In the genomic region with DNA sequence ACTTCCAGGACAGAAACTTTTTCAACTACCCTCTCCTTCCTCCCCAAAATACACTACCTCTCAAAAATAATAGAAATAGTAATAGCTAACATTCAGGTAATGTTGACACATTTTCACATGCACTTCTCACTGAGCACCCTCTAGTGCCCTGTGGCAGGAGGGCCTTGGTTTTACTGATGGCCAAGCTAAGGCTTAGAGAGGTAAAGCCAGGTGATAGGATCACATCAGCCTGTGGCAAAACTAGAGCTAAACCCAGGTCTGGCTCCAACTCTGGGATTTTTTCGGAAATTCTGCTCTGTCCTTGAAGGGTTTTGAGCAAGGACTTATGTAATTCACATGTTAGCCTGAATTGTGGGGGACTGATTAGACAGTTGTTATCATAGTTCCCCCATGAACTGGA, we compare ENCODE assay signal across 8 cellular contexts. TPM values are rescaled to one million over a fixed set of nuclear protein-coding genes. Genes with fewer than 3 reads are reported as not detected.
DNase-seq lines count a peak whose midpoint lies in the region; ATAC-seq and TF ChIP-seq lines count a peak whose summit lies in the region.

No MANE protein-coding gene starts in this region.

- WGBS in IMR-90 (ENCODE audit: extremely low coverage in 2 of 2, insufficient read length in 1 of 2), 2 experiments, result no CpG with 5 or more reads among the region's 1 CpG

- H2BK5ac ChIP-seq in IMR-90 (ENCODE audit: low read depth, low read length, poor library complexity, severe bottlenecking), result no peak overlapping the region

- intact Hi-C loops in IMR-90 (cut with micrococcal nuclease), result loop anchor here (5.0 kb wide), 1 partner anchor 330 kb away; no protein-coding TSS in a partner anchor

- H2AK5ac ChIP-seq in IMR-90 (ENCODE audit: low read depth, low read length), result no peak overlapping the region

- H3K4me3 Mint-ChIP-seq in CD4-positive, CD25-positive, alpha-beta regulatory T cell, result peak overlapping the region; percentile 91 to 99 (median 98)
- H3K4me3 Mint-ChIP-seq in activated naive CD8-positive, alpha-beta T cell treated with anti-CD3 and anti-CD28 coated beads, Interleukin-2, amount 10 ng/mL, durations not matched to agents 7 days and 5 days, result peak overlapping the region; percentile 94
- peak overlapping the region in 7 of 8 donors; percentile 98 to 100 (median 99) for H3K4me3 Mint-ChIP-seq in naive B cell

- peak overlapping the region; percentile 1 for H2AFZ ChIP-seq in IMR-90 (replicated peaks; ENCODE audit: low read length, poor library complexity)

- H2BK15ac ChIP-seq in IMR-90 (ENCODE audit: low read depth, low read length), result no peak overlapping the region

- DNase-seq in CD4-positive, CD25-positive, alpha-beta regulatory T cell, result peak in 2 of 3 donors; percentile 15 to 18
- DNase-seq in IMR-90 (no peak), naive B cell (no peak), middle frontal gyrus (ENCODE audit: extremely low spot score, low spot score) (no peak)
- no peak for DNase-seq in activated naive CD8-positive, alpha-beta T cell treated with anti-CD3 and anti-CD28 coated beads, Interleukin-2, amount 10 ng/mL, durations not matched to agents 7 days and 5 days

- no peak for ATAC-seq in CD4-positive, CD25-positive, alpha-beta regulatory T cell (ENCODE audit: low read depth in 2 of 2)
- ATAC-seq in IMR-90 (ENCODE audit: low read depth), result no peak
- ATAC-seq in activated naive CD8-positive, alpha-beta T cell treated with anti-CD3 and anti-CD28 coated beads, Interleukin-2, amount 10 ng/mL, durations not matched to agents 7 days and 5 days (ENCODE audit: low read depth), result no peak
- ATAC-seq in naive B cell (ENCODE audit: low read depth in 2 of 2), result no peak
- no peak for ATAC-seq in GM19397 (IDR thresholded peaks at IDR 0.05; ENCODE audit: unreplicated experiment)
- ATAC-seq in GM18520 (IDR thresholded peaks at IDR 0.05; ENCODE audit: unreplicated experiment), result no peak
- no peak for ATAC-seq in GM19023 (IDR thresholded peaks at IDR 0.05; ENCODE audit: unreplicated experiment)

- no peaks in the 10 kb centered on the region for H3K9me3 ChIP-seq in CD4-positive, CD25-positive, alpha-beta regulatory T cell (ENCODE audit: control insufficient read depth in 2 of 2, low read length in 2 of 2)
- H3K9me3 ChIP-seq in IMR-90 (ENCODE audit: control insufficient read depth, insufficient read depth, low read length), result no peaks in the 10 kb centered on the region

- no peak for TF ChIP-seq POLR2A in IMR-90 (IDR thresholded peaks at IDR 0.05; ENCODE audit: low read depth, low read length)

- H4K91ac ChIP-seq in IMR-90 (ENCODE audit: insufficient read depth, low read depth, low read length), result no peak overlapping the region

- no peak overlapping the region for H3K4ac ChIP-seq in IMR-90 (ENCODE audit: low read depth, low read length)

- peaks cover 13% of the 10 kb centered on the region for H3K36me3 Mint-ChIP-seq in CD4-positive, CD25-positive, alpha-beta regulatory T cell
- H3K36me3 Mint-ChIP-seq in activated naive CD8-positive, alpha-beta T cell treated with anti-CD3 and anti-CD28 coated beads, Interleukin-2, amount 10 ng/mL, durations not matched to agents 7 days and 5 days, result peaks cover 8% of the 10 kb centered on the region
- peaks cover 8 to 11% of the 10 kb centered on the region in 2 donors for H3K36me3 Mint-ChIP-seq in naive B cell

- no peak overlapping the region for H3K23ac ChIP-seq in IMR-90 (ENCODE audit: low read depth, low read length)

- peaks cover 15 to 30% of the 10 kb centered on the region in 2 experiments; a peak in 3 of 4 replicates for H3K79me1 ChIP-seq in IMR-90 (ENCODE audit: low read depth in 1 of 2, low read length in 2 of 2)

- H3K9me1 ChIP-seq in IMR-90 (ENCODE audit: insufficient read depth, low read length), result no peaks in the 10 kb centered on the region; the same call in 1 of the 2 replicates

- peaks cover 1% of the 10 kb centered on the region for H3K27me3 ChIP-seq in CD4-positive, CD25-positive, alpha-beta regulatory T cell (ENCODE audit: control insufficient read depth, insufficient read depth, low read length)
- peaks cover 8% of the 10 kb centered on the region for H3K27me3 ChIP-seq in IMR-90 (ENCODE audit: control insufficient read depth, insufficient read depth, low read length)

- no peak overlapping the region for H2BK120ac ChIP-seq in IMR-90 (ENCODE audit: low read depth, low read length)

- no peak overlapping the region for H2BK20ac ChIP-seq in IMR-90 (ENCODE audit: low read depth, low read length)

- H3K27me3 Mint-ChIP-seq in CD4-positive, CD25-positive, alpha-beta regulatory T cell, result peaks cover 23% of the 10 kb centered on the region
- peaks cover 5% of the 10 kb centered on the region for H3K27me3 Mint-ChIP-seq in activated naive CD8-positive, alpha-beta T cell treated with anti-CD3 and anti-CD28 coated beads, Interleukin-2, amount 10 ng/mL, durations not matched to agents 7 days and 5 days
- H3K27me3 Mint-ChIP-seq in naive B cell, result peaks cover 9 to 10% (median 9%) of the 10 kb centered on the region in 3 donors

- H3K56ac ChIP-seq in IMR-90 (ENCODE audit: extremely low read depth, insufficient read depth, low read length), result no peak overlapping the region

- no peak overlapping the region for H2AK9ac ChIP-seq in IMR-90 (replicated peaks; ENCODE audit: low read depth, low read length, poor library complexity)

- H3K4me1 ChIP-seq in CD4-positive, CD25-positive, alpha-beta regulatory T cell (ENCODE audit: control insufficient read depth, insufficient read depth, low read length, poor library complexity, severe bottlenecking), result peaks cover 29% of the 10 kb centered on the region
- H3K4me1 ChIP-seq in IMR-90 (ENCODE audit: control insufficient read depth, insufficient read depth, low read length), result peaks cover 5% of the 10 kb centered on the region

- no peak for TF ChIP-seq CTCF in IMR-90 (conservative IDR thresholded peaks at IDR 0.05; ENCODE audit: low read depth, low read length)

- POLR2A ChIA-PET in IMR-90 (lab: Charles Lee; ENCODE audit: unreplicated experiment), result no interaction called here
- POLR2A ChIA-PET in activated naive CD8-positive, alpha-beta T cell treated with anti-CD3 and anti-CD28 coated beads, Interleukin-2, amount 10 ng/mL, durations not matched to agents 7 days and 5 days (lab: Charles Lee), result no interaction called here

- no peaks in the 10 kb centered on the region for H3K9me3 Mint-ChIP-seq in CD4-positive, CD25-positive, alpha-beta regulatory T cell
- no peaks in the 10 kb centered on the region for H3K9me3 Mint-ChIP-seq in activated naive CD8-positive, alpha-beta T cell treated with anti-CD3 and anti-CD28 coated beads, Interleukin-2, amount 10 ng/mL, durations not matched to agents 7 days and 5 days
- H3K9me3 Mint-ChIP-seq in naive B cell, result peaks cover 0 to 4% (median 0%) of the 10 kb centered on the region in 7 donors

- H3K18ac ChIP-seq in IMR-90 (ENCODE audit: low read depth, low read length), result no peak overlapping the region

- H3K27ac Mint-ChIP-seq in CD4-positive, CD25-positive, alpha-beta regulatory T cell, result peak overlapping the region; percentile 99
- H3K27ac Mint-ChIP-seq in activated naive CD8-positive, alpha-beta T cell treated with anti-CD3 and anti-CD28 coated beads, Interleukin-2, amount 10 ng/mL, durations not matched to agents 7 days and 5 days, result no peak overlapping the region
- H3K27ac Mint-ChIP-seq in naive B cell, result peak overlapping the region; percentile 15 to 98 (median 95)

- H4K8ac ChIP-seq in IMR-90 (ENCODE audit: low read depth in 2 of 2, low read length in 2 of 2), result peak overlapping the region in 1 of 2 experiments; percentile 79; a peak in 1 of 4 replicates

- H4K5ac ChIP-seq in IMR-90 (ENCODE audit: low read depth, low read length), result no peak overlapping the region

- no peak overlapping the region for H3K14ac ChIP-seq in IMR-90 (replicated peaks; ENCODE audit: low read depth, low read length)

- peaks cover 13 to 52% (median 34%) of the 10 kb centered on the region in 4 donors for H3K4me1 Mint-ChIP-seq in CD4-positive, CD25-positive, alpha-beta regulatory T cell
- peaks cover 22% of the 10 kb centered on the region for H3K4me1 Mint-ChIP-seq in activated naive CD8-positive, alpha-beta T cell treated with anti-CD3 and anti-CD28 coated beads, Interleukin-2, amount 10 ng/mL, durations not matched to agents 7 days and 5 days
- H3K4me1 Mint-ChIP-seq in naive B cell, result peaks cover 36 to 46% (median 37%) of the 10 kb centered on the region in 3 donors

- no peak for TF ChIP-seq RAD21 in IMR-90 (IDR thresholded peaks at IDR 0.05; ENCODE audit: low read length)

- in situ Hi-C loops in IMR-90 (cut with MboI; ENCODE audit: low sequenced_read_pairs), result no loop called here

- H3K36me3 ChIP-seq in CD4-positive, CD25-positive, alpha-beta regulatory T cell (ENCODE audit: control insufficient read depth, insufficient read depth, low read length), result peaks cover 13% of the 10 kb centered on the region
- peaks cover 6% of the 10 kb centered on the region for H3K36me3 ChIP-seq in IMR-90 (ENCODE audit: control insufficient read depth, insufficient read depth, low read length)

- dilution Hi-C loops in IMR-90 (cut with HindIII; ENCODE audit: low sequenced_read_pairs, unreplicated experiment), result no loop called here

- CTCF ChIA-PET in IMR-90 (lab: Yijun Ruan, JAX), result interaction anchor here (0.7 to 0.9 kb wide), 2 partner anchors 9 to 395 kb away, joined by 3 read pairs; no protein-coding TSS in a partner anchor

- H3K4me2 ChIP-seq in IMR-90 (ENCODE audit: low read depth, low read length), result no peak overlapping the region

- BruUV-seq in IMR-90 (replicated peaks; lab: Mats Ljungman, UMichigan), result no TSS peak

- H3K4me3 ChIP-seq in CD4-positive, CD25-positive, alpha-beta regulatory T cell (ENCODE audit: low read depth, low read length), result peak overlapping the region; percentile 95
- no peak overlapping the region for H3K4me3 ChIP-seq in IMR-90 (ENCODE audit: insufficient read depth, low read depth, low read length)

- H3K27ac ChIP-seq in CD4-positive, CD25-positive, alpha-beta regulatory T cell (ENCODE audit: insufficient read depth, low read length, poor library complexity, severe bottlenecking), result peak overlapping the region; percentile 76
- H3K27ac ChIP-seq in IMR-90 (ENCODE audit: insufficient read depth, low read length), result no peak overlapping the region

- H4K20me1 ChIP-seq in IMR-90 (ENCODE audit: insufficient read depth, low read length), result no peaks in the 10 kb centered on the region; the same call in 1 of the 2 replicates

- no peak overlapping the region for H3K9ac ChIP-seq in IMR-90 (ENCODE audit: low read depth, low read length)

TF ChIP-seq in IMR-90, 13 proteins besides CTCF, POLR2A, EP300 and RAD21 (continues in another document):
- TF ChIP-seq RCOR1 (IDR thresholded peaks at IDR 0.05; ENCODE audit: insufficient replicate concordance, low read length) (no peak), BHLHE40 (IDR thresholded peaks at IDR 0.05; ENCODE audit: low read depth, low read length) (no peak)

RNA-seq across cellular contexts. Expression of a gene that starts 0.9 kb away (rescaled TPM):
- total RNA-seq in CD4-positive, CD25-positive, alpha-beta regulatory T cell, result 25.7 TPM
- 10 to 100 TPM; 24.4 to 32.0 (median 26.0) TPM for polyA plus RNA-seq in CD4-positive, CD25-positive, alpha-beta regulatory T cell
- 3.9 and 4.3 TPM in 2 replicates for total RNA-seq in IMR-90 (2012; rRNA removed)
- polyA plus RNA-seq in IMR-90 (2012; rRNA removed) (15.9 and 25.7 TPM in 2 replicates), naive B cell (ENCODE audit: low read depth in 6 of 6) (10 to 100 TPM; 18.1 to 39.3 (median 27.6) TPM)
- 6.4 and 8.7 TPM in 2 replicates for polyA plus RNA-seq in IMR-90 (2012; cell fraction: cytosol; rRNA removed)
- polyA plus RNA-seq in IMR-90 (2012; cell fraction: nucleus; rRNA removed; ENCODE audit: low replicate concordance), result 20.2 and 21.1 TPM in 2 replicates
- total RNA-seq in activated naive CD8-positive, alpha-beta T cell treated with anti-CD3 and anti-CD28 coated beads, Interleukin-2, amount 10 ng/mL, durations not matched to agents 7 days and 5 days, result 10 to 100 TPM; 22.6 to 28.7 TPM

Comparison
In these comparisons a context has a peak if more than half of its experiments do, and no peak if none do; other contexts are left out.
1. DNase-seq: peak in CD4-positive, CD25-positive, alpha-beta regulatory T cell (2 of 3); none in IMR-90 (single experiment), activated naive CD8-positive, alpha-beta T cell treated with anti-CD3 and anti-CD28 coated beads, Interleukin-2, amount 10 ng/mL, durations not matched to agents 7 days and 5 days (single experiment), naive B cell (single experiment) and middle frontal gyrus (single experiment).
2. Peak in every context shown above with its lines, with median percentiles within 50 percentile points of each other: H3K4me3 Mint-ChIP-seq.